In genomic region chr17:45372325-45372869, GRCh38 we compare ENCODE assay signal across 2 cellular contexts.
TF ChIP-seq lines count a peak whose summit lies in the region.

No MANE protein-coding gene starts in this region.

TF ChIP-seq in SK-N-SH, 30 proteins besides CTCF, POLR2A, EP300 and RAD21 (continued from another document):
- TF ChIP-seq REST (IDR thresholded peaks at IDR 0.05; ENCODE audit: low read depth, low read length) (no peak), FOSL2 (IDR thresholded peaks at IDR 0.05; ENCODE audit: borderline replicate concordance, low read depth) (no peak), TCF12 (IDR thresholded peaks at IDR 0.05) (no peak), FOXM1 (IDR thresholded peaks at IDR 0.05; ENCODE audit: low read depth) (no peak), RCOR1 (IDR thresholded peaks at IDR 0.05; ENCODE audit: low read length) (no peak)
- TF ChIP-seq, protein P1, sequence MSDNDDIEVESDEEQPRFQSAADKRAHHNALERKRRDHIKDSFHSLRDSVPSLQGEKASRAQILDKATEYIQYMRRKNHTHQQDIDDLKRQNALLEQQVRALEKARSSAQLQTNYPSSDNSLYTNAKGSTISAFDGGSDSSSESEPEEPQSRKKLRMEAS (IDR thresholded peaks at IDR 0.05; ENCODE audit: low read depth) = no peak
- TF ChIP-seq, protein P2, sequence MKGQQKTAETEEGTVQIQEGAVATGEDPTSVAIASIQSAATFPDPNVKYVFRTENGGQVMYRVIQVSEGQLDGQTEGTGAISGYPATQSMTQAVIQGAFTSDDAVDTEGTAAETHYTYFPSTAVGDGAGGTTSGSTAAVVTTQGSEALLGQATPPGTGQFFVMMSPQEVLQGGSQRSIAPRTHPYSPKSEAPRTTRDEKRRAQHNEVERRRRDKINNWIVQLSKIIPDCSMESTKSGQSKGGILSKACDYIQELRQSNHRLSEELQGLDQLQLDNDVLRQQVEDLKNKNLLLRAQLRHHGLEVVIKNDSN (IDR thresholded peaks at IDR 0.05; ENCODE audit: borderline replicate concordance, low read depth) = no peak

TF ChIP-seq in SK-N-SH treated with all-trans-retinoic acid at 6 μM for 48 hours, 23 proteins besides CTCF, POLR2A, EP300 and RAD21 (continued from another document):
- no peak for TF ChIP-seq PATZ1 (CRISPR knock-in tag; IDR thresholded peaks at IDR 0.05; ENCODE audit: borderline replicate concordance)
- TF ChIP-seq SNAI2 (CRISPR knock-in tag; IDR thresholded peaks at IDR 0.05) = no peak
- TF ChIP-seq CSDC2 (CRISPR knock-in tag; IDR thresholded peaks at IDR 0.05) = no peak
- no peak for TF ChIP-seq ARNTL (CRISPR knock-in tag; IDR thresholded peaks at IDR 0.05; ENCODE audit: borderline replicate concordance, low read depth)
- TF ChIP-seq ZNF8 (CRISPR knock-in tag; IDR thresholded peaks at IDR 0.05) = no peak
TF ChIP-seq in SK-N-SH treated with all-trans-retinoic acid at 6 μM for 48 hours: peak in this region for 0.
